24 cellular contexts compared by ENCODE assay signal in the genomic region with DNA sequence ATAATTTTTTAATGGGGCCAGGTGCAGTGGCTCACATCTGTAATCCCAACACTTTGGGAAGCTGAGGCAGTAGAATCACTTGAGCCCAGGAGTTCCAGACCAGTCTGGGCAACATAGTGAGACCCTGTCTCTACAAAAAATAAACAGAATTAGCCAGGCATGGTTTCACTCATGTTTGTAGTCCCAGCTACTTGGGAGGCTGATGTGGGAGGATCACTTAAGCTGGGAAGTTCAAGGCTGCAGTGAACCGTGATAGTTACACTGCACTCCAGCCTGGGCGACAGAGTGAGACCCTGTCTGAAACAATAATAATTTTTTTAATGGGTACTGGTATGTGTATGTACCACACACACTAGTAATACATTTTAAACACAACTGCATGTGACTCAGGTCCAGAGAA. TPM values are rescaled to one million over a fixed set of nuclear protein-coding genes. Genes with fewer than 3 reads are reported as not detected.
DNase-seq lines count a peak whose midpoint lies in the region; ATAC-seq, FAIRE-seq and TF ChIP-seq lines count a peak whose summit lies in the region.
"Had no signal": no experiment of that assay in that cellular context is flagged by ENCODE, and none has a peak within 500 bp of the region (broad histone marks: within the 10 kb centered on the region; RNA-seq: fewer than 3 reads in every experiment).

No MANE protein-coding gene starts in this region.

- H3K36me3 ChIP-seq in ACC112 (ENCODE audit: insufficient read depth, low read length) (peaks cover 17% of the 10 kb centered on the region; the same call in 1 of the 2 replicates), iPS-20b (ENCODE audit: insufficient read depth, low read depth, low read length) (peaks cover 51% of the 10 kb centered on the region)
- H3K36me3 ChIP-seq: colonic mucosa had no signal

- peak overlapping the region; percentile 96 for H3K4me3 Mint-ChIP-seq in Calu3 (ENCODE audit: low read depth, unreplicated experiment)
- H3K4me3 Mint-ChIP-seq in T-cell: peak overlapping the region in 2 of 3 donors; percentile 100

- H3K27ac ChIP-seq in ACC112 (ENCODE audit: low read depth, low read length) (no peak overlapping the region), iPS-20b (ENCODE audit: low read length) (no peak overlapping the region)
- H3K27ac ChIP-seq: colonic mucosa, foreskin keratinocyte, HL-60, pancreas, WERI-Rb-1 had no signal

- TF ChIP-seq CTCF in Calu3 (IDR thresholded peaks at IDR 0.05; ENCODE audit: unreplicated experiment) (no peak), D721Med (IDR thresholded peaks at IDR 0.05; ENCODE audit: insufficient read depth, missing control alignments) (no peak)

- no peak overlapping the region for H2AFZ ChIP-seq in ACC112 (ENCODE audit: low read length, unreplicated experiment)

- POLR2A ChIA-PET in T-cell (lab: Charles Lee): interaction anchor here (0.7 to 1.2 kb wide), 2 partner anchors 54 to 893 kb away, joined by 3 to 4 read pairs; a partner anchor contains a TSS

- CTCF ChIA-PET in Calu3 (lab: Charles Lee): no interaction called here
- CTCF ChIA-PET in T-cell (lab: Charles Lee): interaction anchor here (0.6 to 1.9 kb wide), 3 partner anchors 8 to 22 kb away, joined by 3 to 10 read pairs (median 3); no protein-coding TSS in a partner anchor

- H3K4me1 ChIP-seq in ACC112 (ENCODE audit: control insufficient read depth, insufficient read depth, low read length, unreplicated experiment): peaks cover 29% of the 10 kb centered on the region
- peaks cover 7% of the 10 kb centered on the region for H3K4me1 ChIP-seq in iPS-20b (ENCODE audit: insufficient read depth, low read length)
- H3K4me1 ChIP-seq: foreskin keratinocyte had no signal

- H3K9me3 ChIP-seq in iPS-20b (ENCODE audit: insufficient read depth, low read depth, low read length): no peaks in the 10 kb centered on the region
- H3K9me3 ChIP-seq: colonic mucosa, mucosa of descending colon, pancreas had no signal

- H3K27me3 ChIP-seq in ACC112 (ENCODE audit: insufficient read depth, low read length): no peaks in the 10 kb centered on the region
- H3K27me3 ChIP-seq in iPS-20b (ENCODE audit: insufficient read depth, low read length): no peaks in the 10 kb centered on the region
- H3K27me3 ChIP-seq: colonic mucosa, foreskin keratinocyte, pancreas had no signal

- no peak overlapping the region; the same call in 1 of the 2 replicates for H3K9ac ChIP-seq in iPS-20b (ENCODE audit: low read depth, low read length)

- BruUV-seq in Calu3 (replicated peaks; lab: Mats Ljungman, UMichigan): no TSS peak

- ATAC-seq in T-cell (replicated peaks in 1 of 4) (no peak), GM18909 (IDR thresholded peaks at IDR 0.05; ENCODE audit: poor library complexity, unreplicated experiment) (no peak), HG02852 (IDR thresholded peaks at IDR 0.05; ENCODE audit: unreplicated experiment) (no peak)
- ATAC-seq: foreskin keratinocyte, left lobe of liver, mucosa of descending colon, pancreas had no signal

- intact Hi-C loops in Calu3 (cut with micrococcal nuclease; ENCODE audit: unreplicated experiment): no loop called here

- DNase-seq in Calu3 (no peak), T-cell (no peak), NCI-H510A (lab: John Stamatoyannopoulos, UW) (no peak), D721Med (ENCODE audit: insufficient read length, low spot score) (no peak)
- DNase-seq: activated naive CD4-positive, alpha-beta T cell treated with anti-CD3 and anti-CD28 coated beads for 36 hours; AML-193; colonic mucosa; foreskin keratinocyte; KG1; mucosa of descending colon; NCI-H1105 treated with DMSO at 0.1 percent for 48 hours; pancreas; RPMI8226; small intestine; stimulated activated CD4-positive, alpha-beta T cell treated with anti-CD3 and anti-CD28 coated beads, Interleukin-4, amount 100 ng/mL, for 4 hours; stimulated activated CD8-positive, alpha-beta memory T cell treated with anti-CD3 and anti-CD28 coated beads, Interleukin-4, amount 100 ng/mL, for 48 hours; WERI-Rb-1 had no signal

- H3K4me1 Mint-ChIP-seq in Calu3 (ENCODE audit: low read depth, unreplicated experiment): peaks cover 11% of the 10 kb centered on the region
- peaks cover 46 to 73% (median 70%) of the 10 kb centered on the region in 3 donors for H3K4me1 Mint-ChIP-seq in T-cell

- peaks cover 72% of the 10 kb centered on the region for H3K79me2 ChIP-seq in ACC112 (ENCODE audit: control insufficient read depth, insufficient read depth, low read length, unreplicated experiment)

- H3K9me3 Mint-ChIP-seq in Calu3 (ENCODE audit: low read depth, unreplicated experiment): no peaks in the 10 kb centered on the region
- H3K9me3 Mint-ChIP-seq in T-cell: no peaks in the 10 kb centered on the region
- H3K9me3 Mint-ChIP-seq: activated naive CD4-positive, alpha-beta T cell treated with anti-CD3 and anti-CD28 coated beads for 36 hours had no signal

- H3K4me3 ChIP-seq in ACC112 (ENCODE audit: low read depth, low read length): peak overlapping the region; percentile 99
- peak overlapping the region; percentile 100; the same call in 1 of the 2 replicates for H3K4me3 ChIP-seq in iPS-20b (ENCODE audit: low read length)
- H3K4me3 ChIP-seq: colonic mucosa, mucosa of descending colon, pancreas had no signal

- H3K27ac Mint-ChIP-seq in Calu3 (ENCODE audit: unreplicated experiment): no peak overlapping the region
- no peak overlapping the region for H3K27ac Mint-ChIP-seq in T-cell
- H3K27ac Mint-ChIP-seq: activated naive CD4-positive, alpha-beta T cell treated with anti-CD3 and anti-CD28 coated beads for 36 hours had no signal

- peaks cover 47% of the 10 kb centered on the region for H3K36me3 Mint-ChIP-seq in Calu3 (ENCODE audit: insufficient read depth, unreplicated experiment)
- H3K36me3 Mint-ChIP-seq in T-cell: peaks cover 4% of the 10 kb centered on the region

- no peak for FAIRE-seq in D721Med (lab: Jason Lieb, UNC)
- FAIRE-seq: endothelial cell of umbilical vein, pancreas, small intestine had no signal

- H3K27me3 Mint-ChIP-seq in Calu3 (ENCODE audit: unreplicated experiment) (no peaks in the 10 kb centered on the region), T-cell (no peaks in the 10 kb centered on the region)

RNA-seq across cellular contexts. Expression of a gene that starts 2.4 kb away (rescaled TPM):
- total RNA-seq in Calu3 (2022) (32.6 and 32.8 TPM in 2 replicates), T-cell (10 to 100 TPM; 13.2 to 17.6 (median 15.7) TPM)

RNA-seq across cellular contexts. Expression of a gene that starts 3.5 kb away (rescaled TPM):
- 118 and 140 TPM in 2 replicates for total RNA-seq in Calu3 (2022)
- total RNA-seq in T-cell: 100 to 1,000 TPM; 101 to 124 (median 106) TPM
